ENCODE assay signal across 9 cellular contexts in genomic region chr12:100733817-100734593, GRCh38.
DNase-seq lines count a peak whose midpoint lies in the region; ATAC-seq and TF ChIP-seq lines count a peak whose summit lies in the region.
"Had no signal": no experiment of that assay in that cellular context is flagged by ENCODE, and none has a peak within 500 bp of the region (broad histone marks: within the 10 kb centered on the region; RNA-seq: fewer than 3 reads in every experiment).

No MANE protein-coding gene starts in this region.

- DNase-seq in AG10803 (ENCODE audit: low read depth) (peak; percentile 47), RPMI7951 (ENCODE audit: low read depth) (peak; percentile 19), foreskin melanocyte (peak; percentile 46), upper lobe of left lung (no peak)
- no peak for DNase-seq in activated CD4-positive, CD25-positive, alpha-beta regulatory T cell treated with anti-CD3 and anti-CD28 coated beads, Interleukin-2, amount 50 U/mL, for 72 hours
- DNase-seq in stimulated activated CD4-positive, alpha-beta T cell treated with anti-CD3 and anti-CD28 coated beads, Interleukin-2, amount 100 ng/mL, for 48 hours: no peak

- TF ChIP-seq CTCF in AG10803 (conservative IDR thresholded peaks at IDR 0.05; ENCODE audit: low read length) (peak; percentile 75), upper lobe of left lung (IDR thresholded peaks at IDR 0.05) (peak in 4 of 6 experiments; percentile 18 to 37 (median 22))

- no peaks in the 10 kb centered on the region for H3K4me1 ChIP-seq in upper lobe of left lung

- no peaks in the 10 kb centered on the region for H3K36me3 ChIP-seq in upper lobe of left lung

- TF ChIP-seq POLR2A in upper lobe of left lung (IDR thresholded peaks at IDR 0.05): no peak

- H3K4me3 ChIP-seq in AG10803 (ENCODE audit: low read length) (no peak overlapping the region), upper lobe of left lung (no peak overlapping the region)

- H3K27ac ChIP-seq in upper lobe of left lung: no peak overlapping the region
- H3K27ac ChIP-seq: epithelial cell of prostate had no signal

- no peaks in the 10 kb centered on the region for H3K9me3 ChIP-seq in upper lobe of left lung

- ATAC-seq in GM18909 (IDR thresholded peaks at IDR 0.05; ENCODE audit: poor library complexity, unreplicated experiment) (peak; percentile 71), HG03558 (IDR thresholded peaks at IDR 0.05; ENCODE audit: extremely low read depth, unreplicated experiment) (peak; percentile 38), upper lobe of left lung (ENCODE audit: low FRiP score in 2 of 2) (no peak)

- WGBS in upper lobe of left lung, 2 donors: 38 to 53% methylated on average over 5 of the region's 5 CpGs

- no peaks in the 10 kb centered on the region for H3K27me3 ChIP-seq in upper lobe of left lung

- TF ChIP-seq EP300 in upper lobe of left lung (IDR thresholded peaks at IDR 0.05): no peak

Comparison
In these comparisons a context has a peak if more than half of its experiments do, and no peak if none do; other contexts are left out.
1. DNase-seq: peak in AG10803 (single experiment), RPMI7951 (single experiment) and foreskin melanocyte (single experiment); none in upper lobe of left lung (0 of 2), activated CD4-positive, CD25-positive, alpha-beta regulatory T cell treated with anti-CD3 and anti-CD28 coated beads, Interleukin-2, amount 50 U/mL, for 72 hours (single experiment) and stimulated activated CD4-positive, alpha-beta T cell treated with anti-CD3 and anti-CD28 coated beads, Interleukin-2, amount 100 ng/mL, for 48 hours (0 of 2).
2. ATAC-seq: peak in GM18909 (single experiment) and HG03558 (single experiment); none in upper lobe of left lung (0 of 2).